ENCODE assay signal across 8 cellular contexts in genomic region chr6:32984639-32985389, GRCh38. TPM values are rescaled to one million over a fixed set of nuclear protein-coding genes. Genes with fewer than 3 reads are reported as not detected.
DNase-seq lines count a peak whose midpoint lies in the region; ATAC-seq, FAIRE-seq and TF ChIP-seq lines count a peak whose summit lies in the region.

No MANE protein-coding gene starts in this region.

- WGBS in mammary epithelial cell (ENCODE audit: low coverage, missing lambda C conversion rate) = 11% methylated on average over 9 of the region's 9 CpGs

- dilution Hi-C loops in mammary epithelial cell (cut with HindIII; ENCODE audit: low sequenced_read_pairs) = loop anchor here (5.0 kb wide), 2 partner anchors 52 to 78 kb away; no protein-coding TSS in a partner anchor

- intact Hi-C loops in mammary epithelial cell (cut with micrococcal nuclease) = loop anchor here (1.0 kb wide), 3 partner anchors 32 to 100 kb away; partner anchors contain the start of gene HLA-DMA
- intact Hi-C loops in kidney (cut with DNase I) = loop anchor here (5.0 kb wide), 1 partner anchor 48 kb away; no protein-coding TSS in a partner anchor

- TF ChIP-seq CTCF in WTC11 (IDR thresholded peaks at IDR 0.05) (peak; percentile 68), mammary epithelial cell (conservative IDR thresholded peaks at IDR 0.05 in 1 of 2, IDR thresholded peaks at IDR 0.05 in 1 of 2; ENCODE audit: extremely low read depth in 1 of 2, insufficient read depth in 1 of 2, low read depth in 1 of 2, low read length in 2 of 2) (peak; percentile 79 to 92), kidney (IDR thresholded peaks at IDR 0.05; ENCODE audit: borderline replicate concordance, extremely low read depth, insufficient read depth) (peak; percentile 92)

- peaks cover 12% of the 10 kb centered on the region for H3K79me2 ChIP-seq in mammary epithelial cell (ENCODE audit: insufficient read depth, low read length)

- H3K9ac ChIP-seq in mammary epithelial cell (ENCODE audit: insufficient read depth, low read length) (no peak overlapping the region), kidney (ENCODE audit: low read length in 2 of 2) (no peak overlapping the region)

- ATAC-seq in HG02938 (IDR thresholded peaks at IDR 0.05; ENCODE audit: unreplicated experiment) = peak; percentile 61
- peak; percentile 79 for ATAC-seq in WTC11
- no peak for ATAC-seq in HG03025 (IDR thresholded peaks at IDR 0.05; ENCODE audit: low FRiP score, unreplicated experiment)

- H3K9me3 ChIP-seq in mammary epithelial cell (replicated peaks; ENCODE audit: insufficient read depth, low read length) (no peaks in the 10 kb centered on the region), kidney (ENCODE audit: control insufficient read depth in 1 of 2, low read length in 2 of 2) (no peaks in the 10 kb centered on the region)

- peak; percentile 49 for FAIRE-seq in kidney (lab: Jason Lieb, UNC)

- H3K36me3 ChIP-seq in mammary epithelial cell (ENCODE audit: insufficient read depth, low read length) (peaks cover 17% of the 10 kb centered on the region), kidney (ENCODE audit: control insufficient read depth in 1 of 2, insufficient read depth in 2 of 2, low read length in 2 of 2) (peaks cover 12 to 16% of the 10 kb centered on the region in 2 donors)

- peak overlapping the region; percentile 82 for H3K27ac Mint-ChIP-seq in WTC11

- no peaks in the 10 kb centered on the region for H3K27me3 ChIP-seq in mammary epithelial cell (ENCODE audit: insufficient read depth, low read length)

- H3K4me3 ChIP-seq in mammary epithelial cell (replicated peaks in 1 of 3; ENCODE audit: insufficient read depth in 1 of 3, low read depth in 2 of 3, low read length in 3 of 3) (no peak overlapping the region), kidney (ENCODE audit: low read length in 2 of 2) (no peak overlapping the region)

- DNase-seq in DMS53 treated with DMSO at 0.1 percent for 48 hours (lab: John Stamatoyannopoulos, UW; ENCODE audit: unreplicated experiment) (peak; percentile 96), NCI-H345 treated with DMSO at 0.1 percent for 48 hours (lab: John Stamatoyannopoulos, UW; ENCODE audit: unreplicated experiment) (peak; percentile 89), WTC11 (ENCODE audit: low spot score) (peak; percentile 94), mammary epithelial cell (peak; percentile 60), kidney (peak; percentile 94)
- peak; percentile 94 to 95 for DNase-seq in stimulated activated CD4-positive, alpha-beta T cell treated with anti-CD3 and anti-CD28 coated beads, Interleukin-2, amount 100 ng/mL, for 24 hours

- H3K9me3 Mint-ChIP-seq in WTC11 = no peaks in the 10 kb centered on the region

- H3K27ac ChIP-seq in mammary epithelial cell (ENCODE audit: insufficient read depth, low read depth, low read length) = no peak overlapping the region
- H3K27ac ChIP-seq in kidney (ENCODE audit: low read depth in 2 of 2, low read length in 2 of 2) = no peak overlapping the region

- H3K4me3 Mint-ChIP-seq in WTC11 = no peak overlapping the region

- peaks cover 18% of the 10 kb centered on the region for H3K4me1 Mint-ChIP-seq in WTC11

- no peaks in the 10 kb centered on the region for H4K20me1 ChIP-seq in mammary epithelial cell (ENCODE audit: insufficient read depth, low read length)

- no peak overlapping the region for H3K4me2 ChIP-seq in mammary epithelial cell (ENCODE audit: insufficient read depth, low read depth, low read length)

- peaks cover 24% of the 10 kb centered on the region for H3K36me3 Mint-ChIP-seq in WTC11

- no peaks in the 10 kb centered on the region for H3K27me3 Mint-ChIP-seq in WTC11 (ENCODE audit: low read depth)

- no peak overlapping the region for H2AFZ ChIP-seq in mammary epithelial cell (ENCODE audit: low read depth, low read length)

- CTCF ChIA-PET in WTC11 (lab: Charles Lee) (interaction anchor here (0.6 to 6.9 kb wide), 78 partner anchors 8 to 857 kb away, joined by 3 to 128 read pairs (median 6); partner anchors contain the start of genes ATF6B, B3GALT4, BRD2 and COL11A2), mammary epithelial cell (lab: Charles Lee; ENCODE audit: low non-redundant PET) (interaction anchor here (0.6 to 1.6 kb wide), 15 partner anchors 9 to 739 kb away, joined by 3 to 17 read pairs (median 5); partner anchors contain the start of genes RGL2, TAP2 and WDR46)

- POLR2A ChIA-PET in WTC11 (lab: Charles Lee) = interaction anchor here (0.6 to 6.5 kb wide), 5 partner anchors 10 to 95 kb away, joined by 3 to 146 read pairs (median 3); partner anchors contain the start of gene BRD2

- in situ Hi-C loops in mammary epithelial cell (cut with MboI; ENCODE audit: low sequenced_read_pairs in 2 of 2) = loop anchor here in 1 of 2 donors (25.0 kb wide), 1 partner anchor 98 kb away; no protein-coding TSS in a partner anchor

- no TSS peak for BruUV-seq in mammary epithelial cell (replicated peaks; lab: Mats Ljungman, UMichigan)

- H3K4me1 ChIP-seq in mammary epithelial cell (ENCODE audit: insufficient read depth, low read length) = no peaks in the 10 kb centered on the region
- H3K4me1 ChIP-seq in kidney (ENCODE audit: control insufficient read depth in 1 of 2, insufficient read depth in 1 of 2, low read depth in 1 of 2, low read length in 2 of 2) = peaks cover 0 to 2% of the 10 kb centered on the region in 2 donors

TF ChIP-seq in WTC11, 78 proteins besides CTCF, POLR2A, EP300 and RAD21 (continues in another document):
- TF ChIP-seq FOXK1 (CRISPR knock-in tag; IDR thresholded peaks at IDR 0.05) (no peak), NR1H2 (CRISPR knock-in tag; IDR thresholded peaks at IDR 0.05) (no peak), ZNF512 (CRISPR knock-in tag; IDR thresholded peaks at IDR 0.05; ENCODE audit: borderline replicate concordance) (no peak), PRRX2 (CRISPR knock-in tag; IDR thresholded peaks at IDR 0.05) (peak; percentile 74; the same call in 1 of the 2 replicates), ESRRA (CRISPR knock-in tag; IDR thresholded peaks at IDR 0.05; ENCODE audit: borderline replicate concordance) (no peak), EMX1 (CRISPR knock-in tag; IDR thresholded peaks at IDR 0.05) (peak; percentile 68), ATF1 (CRISPR knock-in tag; IDR thresholded peaks at IDR 0.05) (no peak), E2F1 (CRISPR knock-in tag; IDR thresholded peaks at IDR 0.05) (no peak), ZNF416 (CRISPR knock-in tag; IDR thresholded peaks at IDR 0.05) (0 out of 2 replicates have a peak, but pooled peaks have one; percentile 36)

RNA-seq across cellular contexts. Expression of gene BRD2, which starts 16.4 kb away (rescaled TPM):
- total RNA-seq in WTC11 (2021) (206 to 222 TPM (median 214 TPM) in 3 replicates), mammary epithelial cell (100 to 1,000 TPM; 114 to 245 TPM), kidney (184 TPM)
- polyA plus RNA-seq in mammary epithelial cell (122 TPM), kidney (ENCODE audit: insufficient read depth, low read depth, low replicate concordance) (73.9 TPM)
- 102 TPM for polyA minus RNA-seq in mammary epithelial cell

RNA-seq across cellular contexts. Expression of gene HLA-DOA, which starts 24.6 kb away (rescaled TPM):
- 13.6 to 24.6 TPM (median 24.4 TPM) in 3 replicates for total RNA-seq in WTC11 (2021)
- total RNA-seq in mammary epithelial cell = under 1 TPM in 1 of 2 donors, not detected in 1; 0.33 TPM
- 0.18 TPM for polyA plus RNA-seq in mammary epithelial cell
- not detected for polyA minus RNA-seq in mammary epithelial cell
- total RNA-seq in kidney = 21.6 TPM
- 10.8 TPM for polyA plus RNA-seq in kidney (ENCODE audit: insufficient read depth, low read depth, low replicate concordance)

RNA-seq across cellular contexts. Expression of gene HLA-DMA, which starts 31.9 kb away (rescaled TPM):
- 6.0 to 9.3 TPM (median 6.6 TPM) in 3 replicates for total RNA-seq in WTC11 (2021)
- 1 to 10 TPM; 1.5 to 1.7 TPM for total RNA-seq in mammary epithelial cell
- polyA plus RNA-seq in mammary epithelial cell = 1.7 TPM
- polyA minus RNA-seq in mammary epithelial cell = 6.2 TPM
- 98.5 TPM for total RNA-seq in kidney
- polyA plus RNA-seq in kidney (ENCODE audit: insufficient read depth, low read depth, low replicate concordance) = 101 TPM

RNA-seq across cellular contexts. Expression of gene HLA-DMB, which starts 44.0 kb away (rescaled TPM):
- 1.1 to 2.7 TPM (median 2.3 TPM) in 3 replicates for total RNA-seq in WTC11 (2021)
- total RNA-seq in mammary epithelial cell = not detected
- polyA plus RNA-seq in mammary epithelial cell = 0.03 TPM
- not detected for polyA minus RNA-seq in mammary epithelial cell
- 78.0 TPM for total RNA-seq in kidney
- polyA plus RNA-seq in kidney (ENCODE audit: insufficient read depth, low read depth, low replicate concordance) = 45.5 TPM

Comparison
In these comparisons a context has a peak if more than half of its experiments do, and no peak if none do; other contexts are left out.
1. RNA of gene HLA-DOA, which starts 24.6 kb away (total RNA-seq): 21.6 TPM in kidney (single experiment) and 13.6 to 24.6 TPM in WTC11; 0.33 TPM in mammary epithelial cell; every median in the first group is over 10 times any median in the second.
2. Peak in every context shown above with its lines, with median percentiles within 50 percentile points of each other: DNase-seq and CTCF ChIP-seq.